In the genomic region with DNA sequence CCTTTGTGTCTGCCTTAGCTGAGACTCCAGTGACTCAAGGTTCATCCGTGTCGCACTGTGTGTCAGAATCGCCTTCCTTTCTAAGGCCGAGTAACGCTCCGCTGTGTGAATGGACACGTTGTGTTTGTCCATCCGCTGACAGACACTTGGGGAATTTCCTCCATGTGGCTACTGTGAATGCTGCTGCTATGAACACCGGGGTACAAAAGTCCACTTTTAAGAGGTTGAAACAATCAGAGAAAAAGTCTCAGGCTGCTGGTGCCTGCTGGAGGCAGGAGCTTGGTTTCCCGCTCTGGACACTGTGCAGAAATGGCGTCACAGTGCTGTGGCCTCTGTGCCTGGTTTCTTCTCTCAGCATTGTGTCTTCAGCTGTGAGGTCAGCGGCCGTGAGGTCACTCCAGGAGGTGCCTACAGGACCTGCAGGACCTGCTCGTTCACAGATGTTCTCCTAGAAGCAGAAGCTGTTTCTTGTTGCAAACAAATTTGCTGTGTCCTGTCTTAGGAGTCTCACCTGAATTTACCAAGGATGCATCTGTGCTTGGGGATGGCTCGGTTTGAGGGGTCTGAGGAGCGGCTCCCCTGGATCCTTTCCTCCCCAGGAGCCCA, we compare ENCODE assay signal across 2 cellular contexts.
TF ChIP-seq lines count a peak whose summit lies in the region.

No MANE protein-coding gene starts in this region.

TF ChIP-seq in HepG2, 621 proteins besides CTCF, POLR2A, EP300 and RAD21 (continues in another document):
- TF ChIP-seq ZNF484 (CRISPR knock-in tag; IDR thresholded peaks at IDR 0.05; ENCODE audit: borderline replicate concordance, low read depth): no peak
- TF ChIP-seq TOE1 (CRISPR knock-in tag; IDR thresholded peaks at IDR 0.05): no peak
- TF ChIP-seq SNAI1 (CRISPR knock-in tag; IDR thresholded peaks at IDR 0.05; ENCODE audit: borderline replicate concordance): no peak
- TF ChIP-seq NFKB2 (CRISPR knock-in tag; IDR thresholded peaks at IDR 0.05; ENCODE audit: borderline replicate concordance): no peak
- peak; percentile 34; the same call in 1 of the 2 replicates for TF ChIP-seq TARDBP (CRISPR knock-in tag; IDR thresholded peaks at IDR 0.05)
- TF ChIP-seq, protein P1, sequence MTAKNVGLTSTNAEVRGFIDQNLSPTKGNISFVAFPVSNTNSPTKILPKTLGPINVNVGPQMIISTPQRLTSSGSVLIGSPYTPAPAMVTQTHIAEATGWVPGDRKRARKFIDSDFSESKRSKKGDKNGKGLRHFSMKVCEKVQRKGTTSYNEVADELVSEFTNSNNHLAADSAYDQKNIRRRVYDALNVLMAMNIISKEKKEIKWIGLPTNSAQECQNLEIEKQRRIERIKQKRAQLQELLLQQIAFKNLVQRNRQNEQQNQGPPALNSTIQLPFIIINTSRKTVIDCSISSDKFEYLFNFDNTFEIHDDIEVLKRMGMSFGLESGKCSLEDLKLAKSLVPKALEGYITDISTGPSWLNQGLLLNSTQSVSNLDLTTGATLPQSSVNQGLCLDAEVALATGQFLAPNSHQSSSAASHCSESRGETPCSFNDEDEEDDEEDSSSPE (CRISPR knock-in tag; IDR thresholded peaks at IDR 0.05): peak; percentile 81
- TF ChIP-seq ZNF816 (CRISPR knock-in tag; IDR thresholded peaks at IDR 0.05; ENCODE audit: borderline replicate concordance): no peak
- TF ChIP-seq ZNF510 (CRISPR knock-in tag; IDR thresholded peaks at IDR 0.05; ENCODE audit: low read depth): no peak
- 0 out of 2 replicates have a peak, but pooled peaks have one; percentile 69 for TF ChIP-seq ZNF546 (CRISPR knock-in tag; conservative IDR thresholded peaks at IDR 0.05)
- TF ChIP-seq MED8 (CRISPR knock-in tag; IDR thresholded peaks at IDR 0.05; ENCODE audit: insufficient replicate concordance): no peak
- no peak for TF ChIP-seq ZNF781 (CRISPR knock-in tag; IDR thresholded peaks at IDR 0.05; ENCODE audit: borderline replicate concordance, not compliant biosample characterization)
- TF ChIP-seq CHCHD3 (CRISPR knock-in tag; IDR thresholded peaks at IDR 0.05): no peak
- TF ChIP-seq REXO4 (CRISPR knock-in tag; IDR thresholded peaks at IDR 0.05; ENCODE audit: borderline replicate concordance): no peak
- no peak for TF ChIP-seq AKAP8 (CRISPR knock-in tag; IDR thresholded peaks at IDR 0.05)
- peak; percentile 62; the same call in 1 of the 2 replicates for TF ChIP-seq ZNF841 (CRISPR knock-in tag; IDR thresholded peaks at IDR 0.05; ENCODE audit: borderline replicate concordance)
- TF ChIP-seq HMG20A (CRISPR knock-in tag; IDR thresholded peaks at IDR 0.05; ENCODE audit: borderline replicate concordance): peak; percentile 65; the same call in 1 of the 2 replicates
- peak; percentile 41; the same call in 1 of the 2 replicates for TF ChIP-seq ZNF33B (CRISPR knock-in tag; IDR thresholded peaks at IDR 0.05)
- no peak for TF ChIP-seq GABPB1 (CRISPR knock-in tag; IDR thresholded peaks at IDR 0.05)
- TF ChIP-seq CREB1 (IDR thresholded peaks at IDR 0.05): peak; percentile 66
- no peak for TF ChIP-seq CREB1 (CRISPR knock-in tag; IDR thresholded peaks at IDR 0.05)
- no peak for TF ChIP-seq CBX2 (IDR thresholded peaks at IDR 0.05; ENCODE audit: low read depth, low read length)
- no peak for TF ChIP-seq CBX2 (CRISPR knock-in tag; IDR thresholded peaks at IDR 0.05; ENCODE audit: low read depth)
- TF ChIP-seq ZFYVE20 (CRISPR knock-in tag; IDR thresholded peaks at IDR 0.05; ENCODE audit: borderline replicate concordance, low read depth): no peak
- no peak for TF ChIP-seq NPAS2 (CRISPR knock-in tag; IDR thresholded peaks at IDR 0.05; ENCODE audit: borderline replicate concordance)
- no peak; the same call in 1 of the 2 replicates for TF ChIP-seq UBTF (CRISPR knock-in tag; IDR thresholded peaks at IDR 0.05)
- TF ChIP-seq, protein P2, sequence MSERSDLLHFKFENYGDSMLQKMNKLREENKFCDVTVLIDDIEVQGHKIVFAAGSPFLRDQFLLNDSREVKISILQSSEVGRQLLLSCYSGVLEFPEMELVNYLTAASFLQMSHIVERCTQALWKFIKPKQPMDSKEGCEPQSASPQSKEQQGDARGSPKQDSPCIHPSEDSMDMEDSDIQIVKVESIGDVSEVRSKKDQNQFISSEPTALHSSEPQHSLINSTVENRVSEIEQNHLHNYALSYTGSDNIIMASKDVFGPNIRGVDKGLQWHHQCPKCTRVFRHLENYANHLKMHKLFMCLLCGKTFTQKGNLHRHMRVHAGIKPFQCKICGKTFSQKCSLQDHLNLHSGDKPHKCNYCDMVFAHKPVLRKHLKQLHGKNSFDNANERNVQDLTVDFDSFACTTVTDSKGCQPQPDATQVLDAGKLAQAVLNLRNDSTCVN (CRISPR knock-in tag; IDR thresholded peaks at IDR 0.05; ENCODE audit: borderline replicate concordance): peak; percentile 44; the same call in 1 of the 2 replicates
- TF ChIP-seq, protein P3, sequence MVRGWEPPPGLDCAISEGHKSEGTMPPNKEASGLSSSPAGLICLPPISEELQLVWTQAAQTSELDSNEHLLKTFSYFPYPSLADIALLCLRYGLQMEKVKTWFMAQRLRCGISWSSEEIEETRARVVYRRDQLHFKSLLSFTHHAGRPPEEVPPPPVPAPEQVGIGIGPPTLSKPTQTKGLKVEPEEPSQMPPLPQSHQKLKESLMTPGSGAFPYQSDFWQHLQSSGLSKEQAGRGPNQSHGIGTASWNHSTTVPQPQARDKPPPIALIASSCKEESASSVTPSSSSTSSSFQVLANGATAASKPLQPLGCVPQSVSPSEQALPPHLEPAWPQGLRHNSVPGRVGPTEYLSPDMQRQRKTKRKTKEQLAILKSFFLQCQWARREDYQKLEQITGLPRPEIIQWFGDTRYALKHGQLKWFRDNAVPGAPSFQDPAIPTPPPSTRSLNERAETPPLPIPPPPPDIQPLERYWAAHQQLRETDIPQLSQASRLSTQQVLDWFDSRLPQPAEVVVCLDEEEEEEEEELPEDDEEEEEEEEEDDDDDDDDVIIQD (CRISPR knock-in tag; IDR thresholded peaks at IDR 0.05; ENCODE audit: low read depth): 0 out of 2 replicates have a peak, but pooled peaks have one; percentile 29
- no peak for TF ChIP-seq ZBTB42 (CRISPR knock-in tag; IDR thresholded peaks at IDR 0.05)
- TF ChIP-seq PHF21A (CRISPR knock-in tag; IDR thresholded peaks at IDR 0.05): peak; percentile 86
- peak; percentile 69; the same call in 1 of the 2 replicates for TF ChIP-seq FOXK2 (IDR thresholded peaks at IDR 0.05)

TF ChIP-seq in GM12891, 5 proteins besides CTCF, POLR2A, EP300 and RAD21:
- TF ChIP-seq POLR2AphosphoS5 (IDR thresholded peaks at IDR 0.05; ENCODE audit: low read depth, low read length) (no peak), TAF1 (IDR thresholded peaks at IDR 0.05; ENCODE audit: low read depth, low read length) (no peak)
TF ChIP-seq in GM12891: peak in this region for 0.
